ENCODE assay signal across 8 cellular contexts in the genomic region with DNA sequence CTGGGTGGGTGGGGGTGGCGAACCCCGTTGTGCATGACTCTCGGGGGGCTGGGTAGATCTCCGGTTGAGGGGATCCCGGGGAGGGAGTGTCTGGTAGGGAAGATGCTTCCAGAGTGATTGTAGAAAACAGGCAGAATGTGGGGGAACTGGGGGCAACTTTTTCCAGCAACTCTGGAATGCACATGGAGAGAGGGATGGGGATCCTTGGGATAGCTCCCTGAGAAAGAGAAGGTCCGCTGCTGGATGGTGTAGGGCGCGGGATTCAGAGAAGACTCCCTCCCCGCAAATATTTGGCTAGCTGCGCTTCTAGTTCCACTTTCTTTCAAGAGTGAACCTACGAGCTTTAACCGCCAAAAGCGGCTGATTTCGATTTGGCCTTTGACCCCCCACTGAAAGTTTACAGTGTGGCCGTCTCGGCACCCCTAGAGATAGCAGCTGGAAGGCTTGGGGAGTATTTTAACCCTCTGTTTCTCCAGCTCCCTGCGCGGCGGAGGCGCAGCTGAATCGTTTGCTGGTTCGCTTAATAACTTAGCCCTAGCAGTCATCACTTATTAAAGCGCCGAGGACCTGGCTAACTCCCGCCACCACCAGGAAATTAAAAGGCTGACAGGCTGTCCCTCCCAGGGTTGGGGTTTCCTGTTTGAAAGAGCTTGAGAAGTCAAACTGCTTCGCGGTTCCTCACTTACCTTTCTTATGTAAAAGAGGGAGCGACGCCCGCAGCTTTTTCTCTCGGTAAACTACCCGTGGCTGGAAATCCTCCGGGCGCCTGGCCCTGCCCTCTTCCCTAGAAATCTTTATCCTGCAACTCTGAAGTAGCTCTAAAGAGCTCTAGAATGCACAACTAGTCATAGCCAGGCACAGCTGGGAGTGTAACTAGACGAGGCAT. TPM values are rescaled to one million over a fixed set of nuclear protein-coding genes. Genes with fewer than 3 reads are reported as not detected.
DNase-seq lines count a peak whose midpoint lies in the region; ATAC-seq and TF ChIP-seq lines count a peak whose summit lies in the region.

No MANE protein-coding gene starts in this region.

- DNase-seq in AG20443 (ENCODE audit: low spot score) (peak; percentile 85), NCI-H345 treated with DMSO at 0.1 percent for 48 hours (lab: John Stamatoyannopoulos, UW; ENCODE audit: unreplicated experiment) (peak; percentile 28), dermis microvascular lymphatic vessel endothelial cell (ENCODE audit: low read depth in 2 of 2) (peak; percentile 70 to 90)
- DNase-seq in activated CD4-positive, alpha-beta T cell treated with anti-CD3 and anti-CD28 coated beads for 48 hours: peak; percentile 58
- DNase-seq in stimulated activated CD4-positive, alpha-beta T cell treated with anti-CD3 and anti-CD28 coated beads, Interleukin-4, amount 100 ng/mL, for 4 hours: peak; percentile 15 to 43

- peak; percentile 88 for ATAC-seq in HG03139 (IDR thresholded peaks at IDR 0.05; ENCODE audit: unreplicated experiment)

- H3K4me3 ChIP-seq in liver (ENCODE audit: low read depth in 1 of 3, low read length in 3 of 3): peak overlapping the region; percentile 68 to 91 (median 85)

- WGBS in liver: under 1% methylated on average over 35 of the region's 35 CpGs

- H3K27me3 ChIP-seq in liver (ENCODE audit: control insufficient read depth in 4 of 4, insufficient read depth in 4 of 4, low read length in 3 of 4): no peaks in the 10 kb centered on the region

- in situ Hi-C loops in GM18951 (cut with MboI; ENCODE audit: low sequenced_read_pairs, unreplicated experiment): no loop called here

- peak; percentile 49 for TF ChIP-seq CTCF in liver (IDR thresholded peaks at IDR 0.05; ENCODE audit: low read depth, low read length, missing input control)

- no peaks in the 10 kb centered on the region for H3K9me3 ChIP-seq in liver (ENCODE audit: control insufficient read depth in 4 of 4, low read length in 3 of 4)

- TF ChIP-seq RAD21 in liver (IDR thresholded peaks at IDR 0.05): peak; percentile 78 to 79

- H3K36me3 ChIP-seq in liver (ENCODE audit: control insufficient read depth in 4 of 4, insufficient read depth in 3 of 4, low read depth in 1 of 4, low read length in 3 of 4): peaks cover 0 to 4% (median 0%) of the 10 kb centered on the region in 4 donors

- TF ChIP-seq POLR2A in GM18951 (IDR thresholded peaks at IDR 0.05; ENCODE audit: extremely low read depth, insufficient read depth, insufficient read length): peak; percentile 25

- H3K4me1 ChIP-seq in liver (ENCODE audit: control insufficient read depth in 4 of 4, insufficient read depth in 4 of 4, low read length in 3 of 4): peaks cover 2 to 55% (median 45%) of the 10 kb centered on the region in 4 donors

- peak overlapping the region; percentile 83 to 85 for H3K9ac ChIP-seq in liver (ENCODE audit: low read depth in 1 of 2, low read length in 2 of 2)

- peak overlapping the region; percentile 91 to 92 for H3K27ac ChIP-seq in liver (ENCODE audit: low read depth in 1 of 2, low read length in 2 of 2)

TF ChIP-seq in liver, 16 proteins besides CTCF, POLR2A, EP300 and RAD21:
- TF ChIP-seq, protein P1, sequence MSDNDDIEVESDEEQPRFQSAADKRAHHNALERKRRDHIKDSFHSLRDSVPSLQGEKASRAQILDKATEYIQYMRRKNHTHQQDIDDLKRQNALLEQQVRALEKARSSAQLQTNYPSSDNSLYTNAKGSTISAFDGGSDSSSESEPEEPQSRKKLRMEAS (IDR thresholded peaks at IDR 0.05): no peak
- TF ChIP-seq, protein P2, sequence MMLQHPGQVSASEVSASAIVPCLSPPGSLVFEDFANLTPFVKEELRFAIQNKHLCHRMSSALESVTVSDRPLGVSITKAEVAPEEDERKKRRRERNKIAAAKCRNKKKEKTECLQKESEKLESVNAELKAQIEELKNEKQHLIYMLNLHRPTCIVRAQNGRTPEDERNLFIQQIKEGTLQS (IDR thresholded peaks at IDR 0.05): no peak
- TF ChIP-seq JUND (IDR thresholded peaks at IDR 0.05) (no peak), SP1 (IDR thresholded peaks at IDR 0.05) (no peak), HNF4A (conservative IDR thresholded peaks at IDR 0.05) (peak; percentile 32 to 41), EGR1 (IDR thresholded peaks at IDR 0.05; ENCODE audit: low read depth in 2 of 2) (peak in 1 of 2 donors; percentile 17), YY1 (IDR thresholded peaks at IDR 0.05) (peak; percentile 53), GABPA (IDR thresholded peaks at IDR 0.05 in 1 of 2, conservative IDR thresholded peaks at IDR 0.05 in 1 of 2) (no peak), FOXA2 (IDR thresholded peaks at IDR 0.05) (no peak), RXRA (IDR thresholded peaks at IDR 0.05) (peak; percentile 30 to 41), FOXA1 (IDR thresholded peaks at IDR 0.05) (no peak), TAF1 (conservative IDR thresholded peaks at IDR 0.05) (peak; percentile 28), HNF4G (IDR thresholded peaks at IDR 0.05) (no peak), NR2F2 (IDR thresholded peaks at IDR 0.05) (peak; percentile 87)
- TF ChIP-seq, protein P3, sequence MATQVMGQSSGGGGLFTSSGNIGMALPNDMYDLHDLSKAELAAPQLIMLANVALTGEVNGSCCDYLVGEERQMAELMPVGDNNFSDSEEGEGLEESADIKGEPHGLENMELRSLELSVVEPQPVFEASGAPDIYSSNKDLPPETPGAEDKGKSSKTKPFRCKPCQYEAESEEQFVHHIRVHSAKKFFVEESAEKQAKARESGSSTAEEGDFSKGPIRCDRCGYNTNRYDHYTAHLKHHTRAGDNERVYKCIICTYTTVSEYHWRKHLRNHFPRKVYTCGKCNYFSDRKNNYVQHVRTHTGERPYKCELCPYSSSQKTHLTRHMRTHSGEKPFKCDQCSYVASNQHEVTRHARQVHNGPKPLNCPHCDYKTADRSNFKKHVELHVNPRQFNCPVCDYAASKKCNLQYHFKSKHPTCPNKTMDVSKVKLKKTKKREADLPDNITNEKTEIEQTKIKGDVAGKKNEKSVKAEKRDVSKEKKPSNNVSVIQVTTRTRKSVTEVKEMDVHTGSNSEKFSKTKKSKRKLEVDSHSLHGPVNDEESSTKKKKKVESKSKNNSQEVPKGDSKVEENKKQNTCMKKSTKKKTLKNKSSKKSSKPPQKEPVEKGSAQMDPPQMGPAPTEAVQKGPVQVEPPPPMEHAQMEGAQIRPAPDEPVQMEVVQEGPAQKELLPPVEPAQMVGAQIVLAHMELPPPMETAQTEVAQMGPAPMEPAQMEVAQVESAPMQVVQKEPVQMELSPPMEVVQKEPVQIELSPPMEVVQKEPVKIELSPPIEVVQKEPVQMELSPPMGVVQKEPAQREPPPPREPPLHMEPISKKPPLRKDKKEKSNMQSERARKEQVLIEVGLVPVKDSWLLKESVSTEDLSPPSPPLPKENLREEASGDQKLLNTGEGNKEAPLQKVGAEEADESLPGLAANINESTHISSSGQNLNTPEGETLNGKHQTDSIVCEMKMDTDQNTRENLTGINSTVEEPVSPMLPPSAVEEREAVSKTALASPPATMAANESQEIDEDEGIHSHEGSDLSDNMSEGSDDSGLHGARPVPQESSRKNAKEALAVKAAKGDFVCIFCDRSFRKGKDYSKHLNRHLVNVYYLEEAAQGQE (IDR thresholded peaks at IDR 0.05): peak; percentile 12
- TF ChIP-seq, protein P4, sequence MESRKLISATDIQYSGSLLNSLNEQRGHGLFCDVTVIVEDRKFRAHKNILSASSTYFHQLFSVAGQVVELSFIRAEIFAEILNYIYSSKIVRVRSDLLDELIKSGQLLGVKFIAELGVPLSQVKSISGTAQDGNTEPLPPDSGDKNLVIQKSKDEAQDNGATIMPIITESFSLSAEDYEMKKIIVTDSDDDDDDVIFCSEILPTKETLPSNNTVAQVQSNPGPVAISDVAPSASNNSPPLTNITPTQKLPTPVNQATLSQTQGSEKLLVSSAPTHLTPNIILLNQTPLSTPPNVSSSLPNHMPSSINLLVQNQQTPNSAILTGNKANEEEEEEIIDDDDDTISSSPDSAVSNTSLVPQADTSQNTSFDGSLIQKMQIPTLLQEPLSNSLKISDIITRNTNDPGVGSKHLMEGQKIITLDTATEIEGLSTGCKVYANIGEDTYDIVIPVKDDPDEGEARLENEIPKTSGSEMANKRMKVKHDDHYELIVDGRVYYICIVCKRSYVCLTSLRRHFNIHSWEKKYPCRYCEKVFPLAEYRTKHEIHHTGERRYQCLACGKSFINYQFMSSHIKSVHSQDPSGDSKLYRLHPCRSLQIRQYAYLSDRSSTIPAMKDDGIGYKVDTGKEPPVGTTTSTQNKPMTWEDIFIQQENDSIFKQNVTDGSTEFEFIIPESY (IDR thresholded peaks at IDR 0.05): no peak

RNA-seq across cellular contexts. Expression of a gene that starts 1.2 kb away (rescaled TPM):
- total RNA-seq in dermis microvascular lymphatic vessel endothelial cell (35.2 and 49.4 TPM in 2 replicates), liver (10 to 100 TPM; 22.6 to 42.9 TPM)
- polyA plus RNA-seq in liver: 10 to 100 TPM in 1 of 2 donors, 1 to 10 TPM in 1; 9.7 to 21.9 TPM

Comparison
In these comparisons a context has a peak if more than half of its experiments do, and no peak if none do; other contexts are left out.
1. Peak in every context shown above with its lines: DNase-seq, ATAC-seq, H3K4me3 ChIP-seq and H3K27ac ChIP-seq.
2. DNase-seq: peak in every context shown above with its lines; median percentile 85 in AG20443; 80 in dermis microvascular lymphatic vessel endothelial cell; 58 in activated CD4-positive, alpha-beta T cell treated with anti-CD3 and anti-CD28 coated beads for 48 hours; 29 in stimulated activated CD4-positive, alpha-beta T cell treated with anti-CD3 and anti-CD28 coated beads, Interleukin-4, amount 100 ng/mL, for 4 hours; 28 in NCI-H345 treated with DMSO at 0.1 percent for 48 hours.